31 cellular contexts compared by ENCODE assay signal in the genomic region with DNA sequence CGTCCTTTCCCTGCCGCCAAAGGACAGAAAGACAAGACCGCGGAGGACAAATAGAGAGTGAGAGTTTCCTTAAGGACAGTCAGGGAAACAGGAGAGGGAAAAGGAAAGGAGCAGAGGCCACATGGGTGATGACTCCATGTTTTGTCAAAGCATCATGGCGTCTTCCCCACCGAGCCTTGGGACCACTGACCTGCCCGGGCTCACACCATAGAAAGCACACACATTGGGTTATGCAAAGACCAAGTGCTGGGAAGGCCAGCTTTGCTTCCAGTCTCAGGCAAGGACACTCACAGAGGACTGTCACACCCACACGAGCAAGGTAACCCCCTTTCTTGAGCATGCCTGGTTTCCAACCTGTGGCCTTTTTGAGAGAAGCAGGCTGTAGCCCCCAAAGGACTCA. TPM values are rescaled to one million over a fixed set of nuclear protein-coding genes. Genes with fewer than 3 reads are reported as not detected.
"Had no signal": no experiment of that assay in that cellular context is flagged by ENCODE, and none has a peak within 500 bp of the region (broad histone marks: within the 10 kb centered on the region; RNA-seq: fewer than 3 reads in every experiment).

No MANE protein-coding gene starts in this region.

- H3K4me3 ChIP-seq: heart left ventricle, lower lobe of right lung, right atrium auricular region, sigmoid colon, testis, thyroid gland, transverse colon, upper lobe of left lung, vagina had no signal

- H3K4me3 Mint-ChIP-seq: immature natural killer cell; naive thymus-derived CD8-positive, alpha-beta T cell; nephron; neural crest cell; stimulated activated memory B cell treated with anti-CD40 and anti-IgM and Interleukin-4, amounts not matched to agents 10 μg/mL and 1 μg/mL and 100 μg/mL, for 72 hours; stimulated activated naive CD8-positive, alpha-beta T cell treated with anti-CD3 and anti-CD28 coated beads, Interleukin-15, amount 100 ng/mL, for 72 hours had no signal

- H3K4me1 Mint-ChIP-seq: immature natural killer cell; naive thymus-derived CD8-positive, alpha-beta T cell; neural crest cell; stimulated activated memory B cell treated with anti-CD40 and anti-IgM and Interleukin-4, amounts not matched to agents 10 μg/mL and 1 μg/mL and 100 μg/mL, for 72 hours; stimulated activated naive CD8-positive, alpha-beta T cell treated with anti-CD3 and anti-CD28 coated beads, Interleukin-15, amount 100 ng/mL, for 72 hours had no signal

- H3K36me3 ChIP-seq: heart left ventricle, lower lobe of right lung, neutrophil, right atrium auricular region, sigmoid colon, thyroid gland, transverse colon, upper lobe of left lung, vagina had no signal

- H3K9me3 ChIP-seq: heart left ventricle, lower lobe of right lung, neutrophil, right atrium auricular region, sigmoid colon, testis, thyroid gland, transverse colon, upper lobe of left lung, vagina had no signal

- DNase-seq: heart left ventricle; hypothalamus; immature natural killer cell; left ventricle myocardium superior; lower lobe of right lung; mammary epithelial cell; mesenchymal stem cell; naive thymus-derived CD8-positive, alpha-beta T cell; occipital lobe; small intestine; stimulated activated CD4-positive, alpha-beta T cell treated with anti-CD3 and anti-CD28 coated beads, Interleukin-1b, Interleukin-23, amount 100 ng/mL, for 48 hours; stimulated activated CD4-positive, alpha-beta T cell treated with anti-CD3 and anti-CD28 coated beads, Interleukin-2, amount 100 ng/mL, for 48 hours; stimulated activated CD4-positive, alpha-beta T cell treated with anti-CD3 and anti-CD28 coated beads, Interleukin-4, amount 100 ng/mL, for 4 hours; stimulated activated CD8-positive, alpha-beta memory T cell treated with anti-CD3 and anti-CD28 coated beads, Interleukin-4, amount 100 ng/mL, for 48 hours; stimulated activated naive CD4-positive, alpha-beta T cell treated with Interleukin-2 at 50 U/mL for 16 hours; stimulated activated naive CD8-positive, alpha-beta T cell treated with anti-CD3 and anti-CD28 coated beads, Interleukin-15, amount 100 ng/mL, for 72 hours; testis; thyroid gland; transverse colon had no signal

- H3K9me3 Mint-ChIP-seq: immature natural killer cell; naive thymus-derived CD8-positive, alpha-beta T cell; nephron; stimulated activated memory B cell treated with anti-CD40 and anti-IgM and Interleukin-4, amounts not matched to agents 10 μg/mL and 1 μg/mL and 100 μg/mL, for 72 hours; stimulated activated naive CD8-positive, alpha-beta T cell treated with anti-CD3 and anti-CD28 coated beads, Interleukin-15, amount 100 ng/mL, for 72 hours had no signal

- H3K27me3 ChIP-seq: neutrophil, right atrium auricular region, sigmoid colon, testis, thyroid gland, transverse colon, upper lobe of left lung, vagina had no signal

- H2AFZ ChIP-seq: parathyroid adenoma had no signal

- ATAC-seq: heart left ventricle; left ventricle myocardium superior; lower lobe of right lung; naive thymus-derived CD8-positive, alpha-beta T cell; stimulated activated memory B cell treated with anti-CD40 and anti-IgM and Interleukin-4, amounts not matched to agents 10 μg/mL and 1 μg/mL and 100 μg/mL, for 72 hours; stimulated activated naive CD8-positive, alpha-beta T cell treated with anti-CD3 and anti-CD28 coated beads, Interleukin-15, amount 100 ng/mL, for 72 hours had no signal

- H3K9ac ChIP-seq: parathyroid adenoma had no signal

- H3K36me3 Mint-ChIP-seq: immature natural killer cell; naive thymus-derived CD8-positive, alpha-beta T cell; stimulated activated memory B cell treated with anti-CD40 and anti-IgM and Interleukin-4, amounts not matched to agents 10 μg/mL and 1 μg/mL and 100 μg/mL, for 72 hours had no signal

- H3K27ac ChIP-seq: heart left ventricle, lower lobe of right lung, neutrophil, parathyroid adenoma, right atrium auricular region, sigmoid colon, testis, thyroid gland, transverse colon, upper lobe of left lung, vagina had no signal

- H3K4me1 ChIP-seq: heart left ventricle, lower lobe of right lung, parathyroid adenoma, right atrium auricular region, sigmoid colon, testis, thyroid gland, transverse colon, upper lobe of left lung, vagina had no signal

- H3K27ac Mint-ChIP-seq: immature natural killer cell; stimulated activated memory B cell treated with anti-CD40 and anti-IgM and Interleukin-4, amounts not matched to agents 10 μg/mL and 1 μg/mL and 100 μg/mL, for 72 hours; stimulated activated naive CD8-positive, alpha-beta T cell treated with anti-CD3 and anti-CD28 coated beads, Interleukin-15, amount 100 ng/mL, for 72 hours had no signal

RNA-seq across cellular contexts. Expression of a gene that starts 23.3 kb away (rescaled TPM):
- total RNA-seq: left ventricle myocardium superior; mammary epithelial cell; naive thymus-derived CD8-positive, alpha-beta T cell; neural crest cell; posterior vena cava; pulmonary artery endothelial cell; right atrium auricular region; sigmoid colon; thyroid gland; transverse colon; urinary bladder; vagina had no signal
- polyA plus RNA-seq: immature natural killer cell; mammary epithelial cell; naive thymus-derived CD8-positive, alpha-beta T cell; sigmoid colon had no signal
